ENCODE assay signal across 8 cellular contexts in the genomic region with DNA sequence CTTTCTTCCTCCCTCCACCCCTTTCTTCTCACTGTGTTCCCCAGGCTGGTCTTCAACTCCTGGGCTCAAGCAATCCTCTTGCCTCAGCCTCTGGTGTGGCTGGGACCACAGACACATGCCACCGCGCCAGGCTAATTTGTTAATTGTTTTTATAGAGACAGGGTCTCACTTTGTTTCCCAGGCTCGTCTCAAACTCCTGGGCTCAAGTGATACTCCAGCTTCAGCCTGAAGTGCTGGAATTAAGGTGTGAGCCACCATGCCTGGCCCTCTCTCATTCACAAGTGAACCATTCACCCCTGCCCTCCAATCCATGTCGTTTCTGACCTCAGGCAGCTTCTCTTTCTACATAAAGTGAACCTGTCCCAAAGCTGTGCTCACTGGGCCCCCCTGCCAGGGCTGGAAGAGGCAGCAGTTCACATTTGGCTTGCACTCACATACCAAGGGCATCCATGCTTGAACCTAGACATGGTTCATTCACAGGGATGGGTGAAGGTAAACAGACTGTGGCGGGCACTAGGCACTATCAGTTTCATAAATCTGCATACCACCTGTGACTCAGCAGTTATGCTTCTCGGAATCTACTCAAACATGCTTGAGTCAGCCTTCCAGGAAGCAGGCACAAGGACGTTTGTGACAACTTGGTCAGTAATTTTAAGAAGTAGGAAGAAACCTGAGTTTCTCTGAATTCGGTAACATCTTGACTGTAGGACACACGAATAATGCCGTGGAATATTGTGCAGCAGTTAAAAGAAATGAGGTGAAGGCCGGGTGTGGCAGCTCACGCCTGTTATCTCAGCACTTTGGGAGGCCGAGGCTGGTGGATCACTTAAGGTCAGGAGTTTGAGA. TPM values are rescaled to one million over a fixed set of nuclear protein-coding genes. Genes with fewer than 3 reads are reported as not detected.
A peak's percentile ranks its signal among the peaks of the same experiment; 100 is the strongest.
DNase-seq lines count a peak whose midpoint lies in the region; ATAC-seq and TF ChIP-seq lines count a peak whose summit lies in the region.

No MANE protein-coding gene starts in this region.

- peak; percentile 14 for TF ChIP-seq CTCF in epithelial cell of proximal tubule (conservative IDR thresholded peaks at IDR 0.05; ENCODE audit: low read depth, low read length)
- TF ChIP-seq CTCF in psoas muscle (IDR thresholded peaks at IDR 0.05): no peak

- H3K9me3 ChIP-seq in psoas muscle: no peaks in the 10 kb centered on the region

- H3K36me3 ChIP-seq in psoas muscle (ENCODE audit: insufficient read depth in 1 of 2, low read depth in 1 of 2): peaks cover 0 to 19% of the 10 kb centered on the region in 2 donors

- no peaks in the 10 kb centered on the region for H3K27me3 ChIP-seq in psoas muscle (ENCODE audit: insufficient read depth in 3 of 3, low read length in 2 of 3)

- intact Hi-C loops in psoas muscle (cut with DNase I): loop anchor here in 1 of 2 donors (5.0 kb wide), 1 partner anchor 57 kb away; no protein-coding TSS in a partner anchor

- H3K4me1 ChIP-seq in psoas muscle: peaks cover 24% of the 10 kb centered on the region

- 39 to 67% (median 48%) methylated on average over 13 of the region's 13 CpGs for WGBS in psoas muscle, 3 donors

- peak overlapping the region; percentile 23 for H3K4me3 ChIP-seq in epithelial cell of proximal tubule (ENCODE audit: low read depth, low read length)
- no peak overlapping the region for H3K4me3 ChIP-seq in psoas muscle

- ATAC-seq in GM21619 (IDR thresholded peaks at IDR 0.05; ENCODE audit: unreplicated experiment) (peak; percentile 54), psoas muscle (peak; percentile 87 to 91 (median 90))

- H3K27ac ChIP-seq in psoas muscle: peak overlapping the region; percentile 69

- DNase-seq in CMK (ENCODE audit: low read depth) (peak; percentile 59), NCI-H2171 (lab: John Stamatoyannopoulos, UW) (peak; percentile 38), epithelial cell of proximal tubule (ENCODE audit: low read depth) (peak; percentile 98), psoas muscle (peak in 1 of 2 donors; percentile 41), Ammon's horn (ENCODE audit: low spot score) (no peak), OCI-M2 (lab: John Stamatoyannopoulos, UW; ENCODE audit: unreplicated experiment) (no peak)
- DNase-seq in activated CD4-positive, alpha-beta T cell treated with anti-CD3 and anti-CD28 coated beads for 48 hours: peak; percentile 79

RNA-seq across cellular contexts. Expression of a gene that starts 6.0 kb away (rescaled TPM):
- 29.4 and 80.5 TPM in 2 replicates for total RNA-seq in epithelial cell of proximal tubule
- 10 to 100 TPM; 33.7 to 42.0 (median 35.4) TPM for total RNA-seq in psoas muscle
- 10 to 100 TPM; 10.2 to 26.9 (median 15.8) TPM for polyA plus RNA-seq in psoas muscle

RNA-seq across cellular contexts. Expression of a gene that starts 34.4 kb away (rescaled TPM):
- total RNA-seq in epithelial cell of proximal tubule (5.3 and 7.6 TPM in 2 replicates), psoas muscle (1 to 10 TPM; 3.2 to 5.1 (median 3.8) TPM)
- polyA plus RNA-seq in psoas muscle: 1 to 10 TPM; 2.2 to 3.2 (median 2.2) TPM

RNA-seq across cellular contexts. Expression of a gene that starts 34.5 kb away (rescaled TPM):
- total RNA-seq in epithelial cell of proximal tubule (11.4 and 24.2 TPM in 2 replicates), psoas muscle (10 to 100 TPM in 3 of 4 donors, 1 to 10 TPM in 1; 4.9 to 16.6 (median 13.0) TPM)
- polyA plus RNA-seq in psoas muscle: 1 to 10 TPM; 4.7 to 5.6 (median 4.8) TPM

Comparison
In these comparisons a context has a peak if more than half of its experiments do, and no peak if none do; other contexts are left out.
1. DNase-seq: peak in CMK (single experiment), NCI-H2171 (single experiment), activated CD4-positive, alpha-beta T cell treated with anti-CD3 and anti-CD28 coated beads for 48 hours (single experiment) and epithelial cell of proximal tubule (single experiment); none in Ammon's horn (single experiment) and OCI-M2 (single experiment).